23 cellular contexts compared by ENCODE assay signal in genomic region chr3:125154110-125154509, GRCh38. TPM values are rescaled to one million over a fixed set of nuclear protein-coding genes. Genes with fewer than 3 reads are reported as not detected.
A peak's percentile ranks its signal among the peaks of the same experiment; 100 is the strongest.
DNase-seq lines count a peak whose midpoint lies in the region; ATAC-seq and TF ChIP-seq lines count a peak whose summit lies in the region.
"Had no signal": no experiment of that assay in that cellular context is flagged by ENCODE, and none has a peak within 500 bp of the region (broad histone marks: within the 10 kb centered on the region; RNA-seq: fewer than 3 reads in every experiment).

No MANE protein-coding gene starts in this region.

- CTCF ChIA-PET in Panc1 (lab: Charles Lee), result no interaction called here

- TF ChIP-seq CTCF in GM12864 (IDR thresholded peaks at IDR 0.05; ENCODE audit: low read depth, low read length, missing control alignments) (no peak), Panc1 (IDR thresholded peaks at IDR 0.05) (no peak), endodermal cell (conservative IDR thresholded peaks at IDR 0.05) (no peak)

- no peak overlapping the region for H3K4me2 ChIP-seq in GM23248 (ENCODE audit: unreplicated experiment)
- H3K4me2 ChIP-seq: KMS-11 had no signal

- H3K9me2 ChIP-seq in GM23248 (ENCODE audit: insufficient read depth), result no peaks in the 10 kb centered on the region

- peak overlapping the region; percentile 31; the same call in 1 of the 2 replicates for H3K27ac ChIP-seq in Panc1 (ENCODE audit: low read length)
- no peak overlapping the region for H3K27ac ChIP-seq in endodermal cell (ENCODE audit: low read depth, low read length)
- no peak overlapping the region for H3K27ac ChIP-seq in GM23248
- H3K27ac ChIP-seq: C4-2B, KMS-11, RWPE1, SK-N-MC had no signal

- 0 out of 2 replicates have a peak, but pooled peaks cover 20% of the 10 kb centered on the region for H3F3A ChIP-seq in GM23248 (ENCODE audit: insufficient read depth)

- H3K27me3 ChIP-seq in Panc1 (ENCODE audit: control insufficient read depth, insufficient read depth, low read length) (no peaks in the 10 kb centered on the region), endodermal cell (ENCODE audit: control insufficient read depth, insufficient read depth, low read length, poor library complexity, severe bottlenecking) (no peaks in the 10 kb centered on the region), GM23248 (replicated peaks; ENCODE audit: insufficient read depth) (no peaks in the 10 kb centered on the region)

- WGBS in endodermal cell (ENCODE audit: insufficient coverage in 1 of 2, insufficient read length in 1 of 2), 2 experiments, result 90 to 92% methylated on average over 3 of the region's 3 CpGs
- 98 to 100% methylated on average over 3 of the region's 3 CpGs for WGBS in GM23248 (ENCODE audit: low coverage in 1 of 2, low lambda C conversion rate in 2 of 2, missing lambda C conversion rate in 2 of 2), 2 experiments

- intact Hi-C loops in Panc1 (cut with micrococcal nuclease; ENCODE audit: unreplicated experiment), result loop anchor here (5.0 to 10.0 kb wide), 2 partner anchors 102 to 281 kb away; no protein-coding TSS in a partner anchor

- H3K9me3 ChIP-seq in Panc1 (ENCODE audit: control insufficient read depth, insufficient read depth, low read depth, low read length), result no peaks in the 10 kb centered on the region
- H3K9me3 ChIP-seq in endodermal cell (ENCODE audit: control insufficient read depth, low read length), result no peaks in the 10 kb centered on the region
- no peaks in the 10 kb centered on the region for H3K9me3 ChIP-seq in GM23248 (ENCODE audit: low read depth)

- POLR2A ChIA-PET in Panc1 (lab: Charles Lee), result interaction anchor here (0.6 kb wide), 1 partner anchor 10 kb away, joined by 4 read pairs; no protein-coding TSS in a partner anchor

- no peak for DNase-seq in activated naive CD8-positive, alpha-beta T cell treated with anti-CD3 and anti-CD28 coated beads for 36 hours
- no peak for DNase-seq in activated naive CD8-positive, alpha-beta T cell treated with anti-CD3 and anti-CD28 coated beads, Interleukin-2, amount 50 U/mL, for 24 hours
- DNase-seq in GM12864 (ENCODE audit: low read depth) (no peak), Panc1 (ENCODE audit: low read depth, low spot score) (no peak), endodermal cell (peak; percentile 36), GM23248 (no peak), HT-29 (ENCODE audit: low spot score) (no peak), NCI-H524 treated with DMSO at 0.1 percent for 48 hours (lab: John Stamatoyannopoulos, UW) (no peak)
- DNase-seq: 8988T, GOT3, NCI-H1105, NCI-H146, NCI-H2029, NCI-H2227 treated with DMSO at 0.1 percent for 48 hours, NCI-H510A, NCI-H82, SHP77 treated with DMSO at 0.1 percent for 48 hours, SW 1271 had no signal

- no peaks in the 10 kb centered on the region for H3K9me3 Mint-ChIP-seq in activated naive CD8-positive, alpha-beta T cell treated with anti-CD3 and anti-CD28 coated beads for 36 hours
- peaks cover 6% of the 10 kb centered on the region for H3K9me3 Mint-ChIP-seq in activated naive CD8-positive, alpha-beta T cell treated with anti-CD3 and anti-CD28 coated beads, Interleukin-2, amount 50 U/mL, for 24 hours
- no peaks in the 10 kb centered on the region for H3K9me3 Mint-ChIP-seq in endodermal cell

- no peaks in the 10 kb centered on the region for H3K79me2 ChIP-seq in GM23248 (ENCODE audit: insufficient read depth)

- H3K27ac Mint-ChIP-seq in activated naive CD8-positive, alpha-beta T cell treated with anti-CD3 and anti-CD28 coated beads for 36 hours, result peak overlapping the region; percentile 54
- H3K27ac Mint-ChIP-seq in activated naive CD8-positive, alpha-beta T cell treated with anti-CD3 and anti-CD28 coated beads, Interleukin-2, amount 50 U/mL, for 24 hours, result no peak overlapping the region
- H3K27ac Mint-ChIP-seq in endodermal cell, result no peak overlapping the region

- H3K36me3 Mint-ChIP-seq in activated naive CD8-positive, alpha-beta T cell treated with anti-CD3 and anti-CD28 coated beads for 36 hours, result peaks cover 3% of the 10 kb centered on the region
- no peaks in the 10 kb centered on the region for H3K36me3 Mint-ChIP-seq in activated naive CD8-positive, alpha-beta T cell treated with anti-CD3 and anti-CD28 coated beads, Interleukin-2, amount 50 U/mL, for 24 hours (ENCODE audit: low read depth)
- no peaks in the 10 kb centered on the region for H3K36me3 Mint-ChIP-seq in endodermal cell (ENCODE audit: low read depth)

- H3K9ac ChIP-seq in endodermal cell (ENCODE audit: extremely low read depth, low read length, poor library complexity, severe bottlenecking) (no peak overlapping the region), GM23248 (no peak overlapping the region)
- H3K9ac ChIP-seq: KMS-11 had no signal

- ATAC-seq in activated naive CD8-positive, alpha-beta T cell treated with anti-CD3 and anti-CD28 coated beads, Interleukin-2, amount 50 U/mL, for 24 hours, result no peak
- no peak for ATAC-seq in Panc1
- ATAC-seq: HCT116 had no signal

- H3K36me3 ChIP-seq in Panc1 (ENCODE audit: control insufficient read depth, insufficient read depth, low read length), result no peaks in the 10 kb centered on the region
- no peaks in the 10 kb centered on the region for H3K36me3 ChIP-seq in endodermal cell (ENCODE audit: control insufficient read depth, insufficient read depth, low read length)
- H3K36me3 ChIP-seq in GM23248 (ENCODE audit: low read depth), result no peaks in the 10 kb centered on the region

- H2AFZ ChIP-seq in GM23248, result no peak overlapping the region

- H4K20me1 ChIP-seq in GM23248 (ENCODE audit: insufficient read depth), result no peaks in the 10 kb centered on the region

- no TSS peak for BruUV-seq in Panc1 (replicated peaks; lab: Mats Ljungman, UMichigan)

- H3K27me3 Mint-ChIP-seq in activated naive CD8-positive, alpha-beta T cell treated with anti-CD3 and anti-CD28 coated beads for 36 hours, result peaks cover 14% of the 10 kb centered on the region
- peaks cover 15% of the 10 kb centered on the region for H3K27me3 Mint-ChIP-seq in activated naive CD8-positive, alpha-beta T cell treated with anti-CD3 and anti-CD28 coated beads, Interleukin-2, amount 50 U/mL, for 24 hours
- H3K27me3 Mint-ChIP-seq in endodermal cell (ENCODE audit: insufficient read depth), result no peaks in the 10 kb centered on the region

- in situ Hi-C loops in Panc1 (cut with HindIII; ENCODE audit: low pct_unique_long_range_greater_than_20kb, low sequenced_read_pairs), result no loop called here
- in situ Hi-C loops in GM23248 (cut with MboI), result no loop called here

- H3K4me3 Mint-ChIP-seq in activated naive CD8-positive, alpha-beta T cell treated with anti-CD3 and anti-CD28 coated beads for 36 hours, result no peak overlapping the region
- no peak overlapping the region for H3K4me3 Mint-ChIP-seq in activated naive CD8-positive, alpha-beta T cell treated with anti-CD3 and anti-CD28 coated beads, Interleukin-2, amount 50 U/mL, for 24 hours
- H3K4me3 Mint-ChIP-seq in endodermal cell, result no peak overlapping the region

- peaks cover 22% of the 10 kb centered on the region for H3K4me1 Mint-ChIP-seq in activated naive CD8-positive, alpha-beta T cell treated with anti-CD3 and anti-CD28 coated beads for 36 hours
- H3K4me1 Mint-ChIP-seq in activated naive CD8-positive, alpha-beta T cell treated with anti-CD3 and anti-CD28 coated beads, Interleukin-2, amount 50 U/mL, for 24 hours, result peaks cover 18% of the 10 kb centered on the region
- peaks cover 19% of the 10 kb centered on the region for H3K4me1 Mint-ChIP-seq in endodermal cell

- H3K4me1 ChIP-seq in Panc1 (ENCODE audit: control insufficient read depth, insufficient read depth, low read length), result peaks cover 6% of the 10 kb centered on the region
- no peaks in the 10 kb centered on the region for H3K4me1 ChIP-seq in endodermal cell (ENCODE audit: control insufficient read depth, insufficient read depth, low read length)
- peaks cover 33% of the 10 kb centered on the region for H3K4me1 ChIP-seq in GM23248 (ENCODE audit: insufficient read depth)

- H3K4me3 ChIP-seq in GM12864 (ENCODE audit: low read depth, low read length) (peak overlapping the region; percentile 31), Panc1 (ENCODE audit: low read depth in 2 of 2, low read length in 2 of 2) (no peak overlapping the region), endodermal cell (ENCODE audit: low read length) (no peak overlapping the region), GM23248 (no peak overlapping the region)
- H3K4me3 ChIP-seq: SK-N-MC had no signal

RNA-seq across cellular contexts. Expression of gene SLC12A8, which starts 58.4 kb away (rescaled TPM):
- 1 to 10 TPM; 1.8 to 1.9 TPM for total RNA-seq in activated naive CD8-positive, alpha-beta T cell treated with anti-CD3 and anti-CD28 coated beads for 36 hours
- total RNA-seq in Panc1 (2021; ENCODE audit: unreplicated experiment), result 7.0 TPM
- 3.1 TPM for polyA plus RNA-seq in Panc1 (2012; ENCODE audit: insufficient read length)
- total RNA-seq in endodermal cell, result 10 to 100 TPM; 17.3 to 18.6 TPM
- 4.2 TPM for polyA plus RNA-seq in endodermal cell (2013, experiment 1 of 2)
- polyA plus RNA-seq in endodermal cell (2013, experiment 2 of 2), result 4.1 TPM
- 7.8 and 12.0 TPM in 2 replicates for total RNA-seq in GM23248 (2014; rRNA removed; shearing (Covaris generic))
- 3.4 and 3.5 TPM in 2 replicates for polyA plus RNA-seq in GM23248 (2016; fragmentation: Nextera tagmentation; extraction: Ambion mirVana)
- total RNA-seq in HT-29 (2014; rRNA removed; shearing (Covaris generic)), result 57.8 and 61.3 TPM in 2 replicates
